In genomic region chr3:147415819-147416218, GRCh38 we compare ENCODE assay signal across 23 cellular contexts. TPM values are rescaled to one million over a fixed set of nuclear protein-coding genes. Genes with fewer than 3 reads are reported as not detected.
A peak's percentile ranks its signal among the peaks of the same experiment; 100 is the strongest.
DNase-seq lines count a peak whose midpoint lies in the region; ATAC-seq and TF ChIP-seq lines count a peak whose summit lies in the region.
"Had no signal": no experiment of that assay in that cellular context is flagged by ENCODE, and none has a peak within 500 bp of the region (broad histone marks: within the 10 kb centered on the region; RNA-seq: fewer than 3 reads in every experiment).

No MANE protein-coding gene starts in this region.

- no peaks in the 10 kb centered on the region for H3K9me3 ChIP-seq in HCT116 (ENCODE audit: control insufficient read depth in 1 of 2, insufficient read depth in 1 of 2, low read depth in 1 of 2, low read length in 2 of 2)
- H3K9me3 ChIP-seq in GM23248 (ENCODE audit: low read depth), result no peaks in the 10 kb centered on the region
- H3K9me3 ChIP-seq: body of pancreas, colonic mucosa, uterus had no signal

- H3K9me3 Mint-ChIP-seq in nephron, result no peaks in the 10 kb centered on the region
- H3K9me3 Mint-ChIP-seq: activated T-helper 2 cell treated with anti-CD3 and anti-CD28 coated beads, Interferon-gamma antibody, Interleukin-2, Interleukin-4, amounts not matched to agents 10 μg/mL and 5 μg/mL and 100 μg/mL, durations not matched to agents 14 hours and 24 hours and 36 hours had no signal

- H3K27ac ChIP-seq in HCT116 (ENCODE audit: low read depth, low read length) (no peak overlapping the region), GM23248 (no peak overlapping the region)
- H3K27ac ChIP-seq: body of pancreas, colonic mucosa, heart left ventricle, uterus, WERI-Rb-1 had no signal

- H3K4me1 ChIP-seq in HCT116 (ENCODE audit: control insufficient read depth in 1 of 2, insufficient read depth in 2 of 2, low read length in 2 of 2) (no peaks in the 10 kb centered on the region), GM23248 (ENCODE audit: insufficient read depth) (no peaks in the 10 kb centered on the region)

- H2AFZ ChIP-seq in HCT116 (ENCODE audit: low read depth, low read length, poor library complexity, severe bottlenecking), result no peak overlapping the region
- H2AFZ ChIP-seq in GM23248, result no peak overlapping the region

- no peak overlapping the region for H3K9ac ChIP-seq in HCT116 (ENCODE audit: low read length)
- H3K9ac ChIP-seq in GM23248, result no peak overlapping the region

- H3K36me3 Mint-ChIP-seq in nephron (ENCODE audit: low read depth), result peaks cover 31% of the 10 kb centered on the region

- H3K4me3 ChIP-seq in HCT116 (replicated peaks in 1 of 2; ENCODE audit: low read depth in 1 of 2, low read length in 2 of 2), result no peak overlapping the region
- no peak overlapping the region for H3K4me3 ChIP-seq in astrocyte of the spinal cord (ENCODE audit: low read depth, low read length)
- H3K4me3 ChIP-seq in GM23248, result no peak overlapping the region
- H3K4me3 ChIP-seq: body of pancreas, colonic mucosa, heart left ventricle, uterus had no signal

- H3K79me2 ChIP-seq in HCT116 (ENCODE audit: insufficient read depth, low read length) (no peaks in the 10 kb centered on the region), GM23248 (ENCODE audit: insufficient read depth) (peaks cover 35% of the 10 kb centered on the region)

- TF ChIP-seq RAD21 in HCT116 (IDR thresholded peaks at IDR 0.05; ENCODE audit: low read depth), result peak; percentile 47; the same call in 1 of the 2 replicates

- DNase-seq in ACHN (peak; percentile 2), HCT116 (ENCODE audit: low read depth, low spot score) (no peak), astrocyte of the spinal cord (ENCODE audit: low read depth, low spot score) (peak; percentile 65), GM23248 (no peak), middle frontal gyrus (ENCODE audit: extremely low spot score, low spot score) (no peak)
- DNase-seq: activated CD4-positive, alpha-beta T cell treated with anti-CD3 and anti-CD28 coated beads, Interleukin-2, amount 50 U/mL, for 1 hour; activated naive CD8-positive, alpha-beta T cell treated with anti-CD3 and anti-CD28 coated beads for 36 hours; AML-193; body of pancreas; CD8-positive, alpha-beta memory T cell; colonic mucosa; heart left ventricle; left cardiac atrium; naive thymus-derived CD8-positive, alpha-beta T cell; NCI-H146; NCI-H510A treated with DMSO at 0.1 percent for 48 hours; stimulated activated CD4-positive, alpha-beta T cell treated with anti-CD3 and anti-CD28 coated beads, Interleukin-1b, Interleukin-23, amount 100 ng/mL, for 48 hours; uterus; WERI-Rb-1 had no signal

- peak overlapping the region in 2 of 3 experiments; percentile 30 to 73 for H3K4me3 Mint-ChIP-seq in nephron
- H3K4me3 Mint-ChIP-seq: activated naive CD8-positive, alpha-beta T cell treated with anti-CD3 and anti-CD28 coated beads for 36 hours; CD8-positive, alpha-beta memory T cell; naive thymus-derived CD8-positive, alpha-beta T cell had no signal

- peak overlapping the region in 2 of 3 experiments; percentile 75 to 89 for H3K27ac Mint-ChIP-seq in nephron
- H3K27ac Mint-ChIP-seq: activated naive CD8-positive, alpha-beta T cell treated with anti-CD3 and anti-CD28 coated beads for 36 hours; activated T-helper 2 cell treated with anti-CD3 and anti-CD28 coated beads, Interferon-gamma antibody, Interleukin-2, Interleukin-4, amounts not matched to agents 10 μg/mL and 5 μg/mL and 100 μg/mL, durations not matched to agents 14 hours and 24 hours and 36 hours; CD8-positive, alpha-beta memory T cell; naive thymus-derived CD8-positive, alpha-beta T cell had no signal

- ATAC-seq in HCT116, result no peak
- no peak for ATAC-seq in HG02610 (IDR thresholded peaks at IDR 0.05; ENCODE audit: unreplicated experiment)
- no peak for ATAC-seq in GM21717 (IDR thresholded peaks at IDR 0.05; ENCODE audit: unreplicated experiment)
- ATAC-seq: body of pancreas; heart left ventricle; left cardiac atrium; naive thymus-derived CD8-positive, alpha-beta T cell had no signal

- RAD21 ChIA-PET in HCT116 (lab: Charles Lee; ENCODE audit: low non-redundant PET in 1 of 2, low total read pairs in 2 of 2, uncharacterized antibody in 2 of 2, unreplicated experiment in 2 of 2), result no interaction called here

- 75 to 78% methylated on average over 2 of the region's 2 CpGs for WGBS in GM23248 (ENCODE audit: low coverage in 1 of 2, low lambda C conversion rate in 2 of 2, missing lambda C conversion rate in 2 of 2), 2 experiments

- CTCF ChIA-PET in HCT116 (lab: Charles Lee), result interaction anchor here (0.6 to 1.5 kb wide), 4 partner anchors 22 to 598 kb away, joined by 3 to 10 read pairs (median 8); no protein-coding TSS in a partner anchor

- H3F3A ChIP-seq in GM23248 (ENCODE audit: insufficient read depth), result peaks cover 17% of the 10 kb centered on the region

- intact Hi-C loops in HCT116 (cut with micrococcal nuclease), result no loop called here

- POLR2A ChIA-PET in HCT116 (lab: Charles Lee), result no interaction called here

- no peak for TF ChIP-seq POLR2A in HCT116 (IDR thresholded peaks at IDR 0.05; ENCODE audit: borderline replicate concordance, extremely low read depth, insufficient read depth, insufficient read length)

- peaks cover 56% of the 10 kb centered on the region for H3K4me1 Mint-ChIP-seq in nephron

- H3K36me3 ChIP-seq in HCT116 (ENCODE audit: control insufficient read depth in 1 of 2, insufficient read depth in 2 of 2, low read length in 2 of 2), result no peaks in the 10 kb centered on the region
- 0 out of 2 replicates have a peak, but pooled peaks cover 16% of the 10 kb centered on the region for H3K36me3 ChIP-seq in GM23248 (ENCODE audit: low read depth)
- H3K36me3 ChIP-seq: colonic mucosa, heart left ventricle, uterus had no signal

- H4K20me1 ChIP-seq in HCT116 (ENCODE audit: insufficient read depth) (no peaks in the 10 kb centered on the region), GM23248 (ENCODE audit: insufficient read depth) (no peaks in the 10 kb centered on the region)

- no peak overlapping the region for H3K4me2 ChIP-seq in HCT116 (ENCODE audit: low read length)
- no peak overlapping the region for H3K4me2 ChIP-seq in GM23248 (ENCODE audit: unreplicated experiment)

- in situ Hi-C loops in ACHN (cut with HindIII; ENCODE audit: low pct_ligation_motif_present, low pct_unique_long_range_greater_than_20kb, low sequenced_read_pairs) (no loop called here), astrocyte of the spinal cord (cut with HindIII; ENCODE audit: low sequenced_read_pairs) (no loop called here), GM23248 (cut with MboI) (no loop called here)

- H3K27me3 Mint-ChIP-seq in nephron (ENCODE audit: low read depth), result peaks cover 99% of the 10 kb centered on the region

- no peaks in the 10 kb centered on the region for H3K9me2 ChIP-seq in HCT116 (ENCODE audit: insufficient read depth)
- H3K9me2 ChIP-seq in GM23248 (ENCODE audit: insufficient read depth), result no peaks in the 10 kb centered on the region

- BruUV-seq in HCT116 (replicated peaks; lab: Mats Ljungman, UMichigan), result no TSS peak

- H3K27me3 ChIP-seq in HCT116 (ENCODE audit: insufficient read depth, low read length) (no peaks in the 10 kb centered on the region), GM23248 (replicated peaks; ENCODE audit: insufficient read depth) (no peaks in the 10 kb centered on the region)

- TF ChIP-seq CTCF in HCT116 (IDR thresholded peaks at IDR 0.05 in 2 of 3, conservative IDR thresholded peaks at IDR 0.05 in 1 of 3; ENCODE audit: borderline replicate concordance in 1 of 3, insufficient read depth in 1 of 3, low read depth in 2 of 3, low read length in 2 of 3) (peak; percentile 14 to 41 (median 34); a peak in 3 of 6 replicates), astrocyte of the spinal cord (IDR thresholded peaks at IDR 0.05; ENCODE audit: low read depth, low read length) (peak; percentile 34), nephron (IDR thresholded peaks at IDR 0.05; ENCODE audit: unreplicated experiment in 3 of 3) (no peak)

TF ChIP-seq in HCT116, 20 proteins besides CTCF, POLR2A, EP300 and RAD21 (continues in another document):
- TF ChIP-seq REST (IDR thresholded peaks at IDR 0.05; ENCODE audit: low read depth) (no peak), ELF1 (IDR thresholded peaks at IDR 0.05; ENCODE audit: borderline replicate concordance, low read depth) (no peak), POLR2AphosphoS5 (IDR thresholded peaks at IDR 0.05; ENCODE audit: low read depth, low read length) (no peak), ZNF274 (IDR thresholded peaks at IDR 0.05; ENCODE audit: low read depth, low read length) (no peak), SIN3A (IDR thresholded peaks at IDR 0.05; ENCODE audit: low read depth) (no peak), JUND (IDR thresholded peaks at IDR 0.05) (no peak), CEBPB (IDR thresholded peaks at IDR 0.05; ENCODE audit: low read depth) (no peak)

RNA-seq across cellular contexts. Expression of gene ZIC1, which starts 6.7 kb away (rescaled TPM):
- total RNA-seq in HCT116 (2021; ENCODE audit: unreplicated experiment), result not detected
- not detected in 2 replicates for polyA plus RNA-seq in HCT116 (2012)
- 18.2 and 25.5 TPM in 2 replicates for total RNA-seq in GM23248 (2014; rRNA removed; shearing (Covaris generic))
- polyA plus RNA-seq in GM23248 (2016; fragmentation: Nextera tagmentation; extraction: Ambion mirVana), result 14.0 and 15.5 TPM in 2 replicates
- total RNA-seq: activated naive CD8-positive, alpha-beta T cell treated with anti-CD3 and anti-CD28 coated beads for 36 hours; activated T-helper 2 cell treated with anti-CD3 and anti-CD28 coated beads, Interferon-gamma antibody, Interleukin-2, Interleukin-4, amounts not matched to agents 10 μg/mL and 5 μg/mL and 100 μg/mL, durations not matched to agents 14 hours and 24 hours and 36 hours; body of pancreas; CD8-positive, alpha-beta memory T cell; left cardiac atrium; naive thymus-derived CD8-positive, alpha-beta T cell; uterus had no signal
- polyA plus RNA-seq: CD8-positive, alpha-beta memory T cell; heart left ventricle; naive thymus-derived CD8-positive, alpha-beta T cell had no signal

RNA-seq across cellular contexts. Expression of gene ZIC4, which starts 9.5 kb away (rescaled TPM):
- not detected for total RNA-seq in HCT116 (2021; ENCODE audit: unreplicated experiment)
- polyA plus RNA-seq in HCT116 (2012), result not detected in 2 replicates
- total RNA-seq in GM23248 (2014; rRNA removed; shearing (Covaris generic)), result 1.6 and 7.0 TPM in 2 replicates
- 4.3 and 6.3 TPM in 2 replicates for polyA plus RNA-seq in GM23248 (2016; fragmentation: Nextera tagmentation; extraction: Ambion mirVana)
- total RNA-seq: activated naive CD8-positive, alpha-beta T cell treated with anti-CD3 and anti-CD28 coated beads for 36 hours; activated T-helper 2 cell treated with anti-CD3 and anti-CD28 coated beads, Interferon-gamma antibody, Interleukin-2, Interleukin-4, amounts not matched to agents 10 μg/mL and 5 μg/mL and 100 μg/mL, durations not matched to agents 14 hours and 24 hours and 36 hours; body of pancreas; CD8-positive, alpha-beta memory T cell; colonic mucosa; heart left ventricle; left cardiac atrium; naive thymus-derived CD8-positive, alpha-beta T cell; uterus had no signal
- polyA plus RNA-seq: CD8-positive, alpha-beta memory T cell; heart left ventricle; naive thymus-derived CD8-positive, alpha-beta T cell had no signal

Comparison
In these comparisons a context has a peak if more than half of its experiments do, and no peak if none do; other contexts are left out.
1. DNase-seq: peak in ACHN (single experiment) and astrocyte of the spinal cord (single experiment); none in HCT116 (single experiment), GM23248 (single experiment) and middle frontal gyrus (single experiment).
2. CTCF ChIP-seq: peak in HCT116 (3 of 3) and astrocyte of the spinal cord (single experiment); none in nephron (0 of 3).
3. RNA of gene ZIC1, which starts 6.7 kb away (total RNA-seq): 18.2 to 25.5 TPM in GM23248; not detected in HCT116 (single experiment); every median in the first group is over 10 times any median in the second.